ENCODE assay signal across 15 cellular contexts in genomic region chr1:9183898-9184297, GRCh38. TPM values are rescaled to one million over a fixed set of nuclear protein-coding genes. Genes with fewer than 3 reads are reported as not detected.
DNase-seq lines count a peak whose midpoint lies in the region; ATAC-seq, FAIRE-seq and TF ChIP-seq lines count a peak whose summit lies in the region.
"Had no signal": no experiment of that assay in that cellular context is flagged by ENCODE, and none has a peak within 500 bp of the region (broad histone marks: within the 10 kb centered on the region; RNA-seq: fewer than 3 reads in every experiment).

No MANE protein-coding gene starts in this region.

- H2AFZ ChIP-seq in mammary epithelial cell (ENCODE audit: low read depth, low read length) = no peak overlapping the region

- 90% methylated on average over 2 of the region's 4 CpGs for WGBS in mammary epithelial cell (ENCODE audit: low coverage, missing lambda C conversion rate)

- H3K4me3 ChIP-seq in AG04449 (ENCODE audit: low read depth, low read length) (peak overlapping the region; percentile 87), mammary epithelial cell (replicated peaks in 1 of 3; ENCODE audit: insufficient read depth in 1 of 3, low read depth in 2 of 3, low read length in 3 of 3) (no peak overlapping the region), lower lobe of right lung (peak overlapping the region; percentile 83)
- H3K4me3 ChIP-seq: K562 had no signal

- in situ Hi-C loops in mammary epithelial cell (cut with MboI; ENCODE audit: low sequenced_read_pairs in 2 of 2) (loop anchor here in 1 of 2 donors (25.0 kb wide), 1 partner anchor 272 kb away; no protein-coding TSS in a partner anchor), G401 (cut with HindIII; ENCODE audit: low sequenced_read_pairs) (no loop called here)

- DNase-seq in AG04449 (ENCODE audit: low read depth, low spot score) = no peak
- no peak for DNase-seq in GM12891 (ENCODE audit: insufficient read length, low spot score)
- no peak for DNase-seq in mammary epithelial cell
- DNase-seq in lower lobe of right lung = no peak
- no peak for DNase-seq in SIG-M5 (lab: John Stamatoyannopoulos, UW)
- no peak for DNase-seq in G401 (ENCODE audit: low spot score)
- DNase-seq: activated CD4-positive, CD25-positive, alpha-beta regulatory T cell treated with anti-CD3 and anti-CD28 coated beads, Interleukin-2, amount 50 U/mL, for 72 hours; COR-L47; left colon; NCI-H2171 treated with DMSO at 0.1 percent for 48 hours had no signal

- FAIRE-seq in GM12891 (lab: Jason Lieb, UNC) = no peak
- FAIRE-seq: GM18507, K562 had no signal

- H4K20me1 ChIP-seq in mammary epithelial cell (ENCODE audit: insufficient read depth, low read length) = peaks cover 3% of the 10 kb centered on the region

- H3K27ac ChIP-seq in mammary epithelial cell (ENCODE audit: insufficient read depth, low read depth, low read length) (no peak overlapping the region), lower lobe of right lung (no peak overlapping the region)

- H3K4me2 ChIP-seq in mammary epithelial cell (ENCODE audit: insufficient read depth, low read depth, low read length) = peak overlapping the region; percentile 43

- POLR2A ChIA-PET in AG04449 (lab: Yijun Ruan, JAX) = no interaction called here

- CTCF ChIA-PET in AG04449 (lab: Yijun Ruan, JAX) = interaction anchor here (1.1 to 4.4 kb wide), 4 partner anchors 13 to 73 kb away, joined by 3 to 35 read pairs (median 4); no protein-coding TSS in a partner anchor
- CTCF ChIA-PET in mammary epithelial cell (lab: Charles Lee; ENCODE audit: low non-redundant PET) = no interaction called here

- H3K9ac ChIP-seq in mammary epithelial cell (ENCODE audit: insufficient read depth, low read length) = no peak overlapping the region

- no peak for ATAC-seq in lower lobe of right lung
- ATAC-seq in GM18502 (IDR thresholded peaks at IDR 0.05; ENCODE audit: poor library complexity, unreplicated experiment) = no peak
- no peak for ATAC-seq in GM21717 (IDR thresholded peaks at IDR 0.05; ENCODE audit: unreplicated experiment)
- ATAC-seq: activated naive CD4-positive, alpha-beta T cell treated with anti-CD3 and anti-CD28 coated beads, Interleukin-2, amount 50 U/mL, for 72 hours; K562; left colon had no signal

- dilution Hi-C loops in mammary epithelial cell (cut with HindIII; ENCODE audit: low sequenced_read_pairs) = no loop called here

- H3K4me1 ChIP-seq in mammary epithelial cell (ENCODE audit: insufficient read depth, low read length) (peaks cover 27% of the 10 kb centered on the region), lower lobe of right lung (peaks cover 37% of the 10 kb centered on the region)

- H3K27me3 ChIP-seq in mammary epithelial cell (ENCODE audit: insufficient read depth, low read length) (no peaks in the 10 kb centered on the region), lower lobe of right lung (ENCODE audit: low read depth) (peaks cover 16% of the 10 kb centered on the region)

- intact Hi-C loops in mammary epithelial cell (cut with micrococcal nuclease) = loop anchor here (5.0 kb wide), 2 partner anchors 42 to 308 kb away; no protein-coding TSS in a partner anchor
- intact Hi-C loops in lower lobe of right lung (cut with DNase I) = no loop called here

- peaks cover 5% of the 10 kb centered on the region for H3K36me3 ChIP-seq in mammary epithelial cell (ENCODE audit: insufficient read depth, low read length)
- H3K36me3 ChIP-seq in lower lobe of right lung = no peaks in the 10 kb centered on the region

- H3K79me2 ChIP-seq in mammary epithelial cell (ENCODE audit: insufficient read depth, low read length) = peaks cover 54% of the 10 kb centered on the region

- no peak for TF ChIP-seq POLR2A in GM12891 (IDR thresholded peaks at IDR 0.05; ENCODE audit: low read depth, low read length)

- no peaks in the 10 kb centered on the region for H3K9me3 ChIP-seq in mammary epithelial cell (replicated peaks; ENCODE audit: insufficient read depth, low read length)
- H3K9me3 ChIP-seq in lower lobe of right lung = no peaks in the 10 kb centered on the region

- BruUV-seq in mammary epithelial cell (replicated peaks; lab: Mats Ljungman, UMichigan) = no TSS peak

- TF ChIP-seq CTCF in AG04449 (IDR thresholded peaks at IDR 0.05; ENCODE audit: insufficient read depth, low read length, missing control alignments) (no peak), mammary epithelial cell (conservative IDR thresholded peaks at IDR 0.05 in 1 of 2, IDR thresholded peaks at IDR 0.05 in 1 of 2; ENCODE audit: extremely low read depth in 1 of 2, insufficient read depth in 1 of 2, low read depth in 1 of 2, low read length in 2 of 2) (no peak), lower lobe of right lung (IDR thresholded peaks at IDR 0.05) (no peak)

TF ChIP-seq in GM12891, 5 proteins besides CTCF, POLR2A, EP300 and RAD21:
- TF ChIP-seq PAX5 (IDR thresholded peaks at IDR 0.05; ENCODE audit: insufficient read depth, low read length, severe bottlenecking) (no peak), SPI1 (IDR thresholded peaks at IDR 0.05; ENCODE audit: low read depth, low read length) (0 out of 2 replicates have a peak, but pooled peaks have one; percentile 10)

RNA-seq across cellular contexts. Expression of gene H6PD, which starts 50.7 kb away (rescaled TPM):
- 8.7 TPM for polyA plus RNA-seq in GM12891 (2012; ENCODE audit: low read depth, missing spikeins)
- total RNA-seq in mammary epithelial cell (10 to 100 TPM; 12.6 to 18.0 TPM), lower lobe of right lung (40.7 TPM)
- polyA plus RNA-seq in mammary epithelial cell = 5.4 TPM
- polyA minus RNA-seq in mammary epithelial cell = 12.0 TPM
- total RNA-seq in G401 (2014; rRNA removed; shearing (Covaris generic)) = 14.0 and 17.6 TPM in 2 replicates

RNA-seq across cellular contexts. Expression of gene GPR157, which starts 55.0 kb away (rescaled TPM):
- 6.8 TPM for polyA plus RNA-seq in GM12891 (2012; ENCODE audit: low read depth, missing spikeins)
- total RNA-seq in mammary epithelial cell = 10 to 100 TPM in 1 of 2 donors, 1 to 10 TPM in 1; 7.2 to 10.4 TPM
- 2.3 TPM for polyA plus RNA-seq in mammary epithelial cell
- polyA minus RNA-seq in mammary epithelial cell = 16.1 TPM
- 14.2 TPM for total RNA-seq in lower lobe of right lung
- 6.9 and 7.6 TPM in 2 replicates for total RNA-seq in G401 (2014; rRNA removed; shearing (Covaris generic))

Comparison
In these comparisons a context has a peak if more than half of its experiments do, and no peak if none do; other contexts are left out.
1. H3K4me3 ChIP-seq: peak in AG04449 (single experiment) and lower lobe of right lung (single experiment); none in mammary epithelial cell (0 of 3).